In genomic region chr13:86567119-86567518, GRCh38 we compare ENCODE assay signal across 16 cellular contexts.
DNase-seq lines count a peak whose midpoint lies in the region; ATAC-seq, FAIRE-seq and TF ChIP-seq lines count a peak whose summit lies in the region.
"Had no signal": no experiment of that assay in that cellular context is flagged by ENCODE, and none has a peak within 500 bp of the region (broad histone marks: within the 10 kb centered on the region; RNA-seq: fewer than 3 reads in every experiment).

No MANE protein-coding gene starts in this region.

- H3K4me1 ChIP-seq in PC-3 (ENCODE audit: insufficient read depth, low read length): peaks cover 42% of the 10 kb centered on the region

- H3K27me3 Mint-ChIP-seq in activated T-helper 1 cell treated with anti-CD3 and anti-CD28 coated beads, Interleukin-12 subunit alpha, Interleukin-12 subunit beta, Interleukin-2, Interleukin-4 antibody, amounts not matched to agents 30 ng/mL and 10 ng/mL and 1 ng/mL, durations not matched to agents 14 hours and 24 hours and 36 hours (ENCODE audit: insufficient read depth): no peaks in the 10 kb centered on the region
- H3K27me3 Mint-ChIP-seq in CD4-positive, alpha-beta T cell: no peaks in the 10 kb centered on the region
- H3K27me3 Mint-ChIP-seq: activated CD4-positive, alpha-beta memory T cell treated with anti-CD3 and anti-CD28 coated beads for 36 hours had no signal

- ATAC-seq in PC-3 (no peak), GM18909 (IDR thresholded peaks at IDR 0.05; ENCODE audit: poor library complexity, unreplicated experiment) (no peak)
- ATAC-seq in CD4-positive, alpha-beta T cell (ENCODE audit: poor library complexity): no peak
- ATAC-seq: stimulated activated naive CD8-positive, alpha-beta T cell treated with anti-CD3 and anti-CD28 coated beads, Interleukin-15, Interleukin-2, amounts not matched to agents 100 U/mL and 50 U/mL, for 24 hours had no signal

- no peaks in the 10 kb centered on the region for H3K36me3 ChIP-seq in H7 (replicated peaks; ENCODE audit: control insufficient read depth, insufficient read depth, low read length)
- H3K36me3 ChIP-seq in PC-3 (ENCODE audit: low read depth, low read length): no peaks in the 10 kb centered on the region
- H3K36me3 ChIP-seq: ovary, SJCRH30 had no signal

- no peaks in the 10 kb centered on the region for H3F3A ChIP-seq in PC-3 (ENCODE audit: low read length, unreplicated experiment)

- TF ChIP-seq CTCF in C4-2B (conservative IDR thresholded peaks at IDR 0.05) (peak; percentile 82), PC-3 (conservative IDR thresholded peaks at IDR 0.05; ENCODE audit: low read depth, low read length) (peak; percentile 45), fibroblast of mammary gland (conservative IDR thresholded peaks at IDR 0.05; ENCODE audit: control insufficient read depth, insufficient read depth, low read depth, low read length) (peak; percentile 13)
- no peak for TF ChIP-seq CTCF in CD4-positive, alpha-beta T cell (IDR thresholded peaks at IDR 0.05)

- BruUV-seq in PC-3 (replicated peaks; lab: Mats Ljungman, UMichigan): no TSS peak

- no peaks in the 10 kb centered on the region for H3K9me3 ChIP-seq in PC-3 (ENCODE audit: low read length)
- H3K9me3 ChIP-seq in CD4-positive, alpha-beta T cell (ENCODE audit: control insufficient read depth, low read length): peaks cover 3% of the 10 kb centered on the region
- H3K9me3 ChIP-seq: ovary, SJCRH30 had no signal

- POLR2A ChIA-PET in PC-3 (lab: Charles Lee; ENCODE audit: unreplicated experiment): no interaction called here
- POLR2A ChIA-PET in CD4-positive, alpha-beta T cell (lab: Charles Lee): no interaction called here

- H3K4me1 Mint-ChIP-seq in activated T-helper 1 cell treated with anti-CD3 and anti-CD28 coated beads, Interleukin-12 subunit alpha, Interleukin-12 subunit beta, Interleukin-2, Interleukin-4 antibody, amounts not matched to agents 30 ng/mL and 10 ng/mL and 1 ng/mL, durations not matched to agents 14 hours and 24 hours and 36 hours (ENCODE audit: low read depth): no peaks in the 10 kb centered on the region
- no peaks in the 10 kb centered on the region for H3K4me1 Mint-ChIP-seq in CD4-positive, alpha-beta T cell (ENCODE audit: low read depth)

- intact Hi-C loops in PC-3 (cut with micrococcal nuclease): loop anchor here (10.0 kb wide), 1 partner anchor 592 kb away; no protein-coding TSS in a partner anchor
- intact Hi-C loops in activated T-helper 1 cell treated with anti-CD3 and anti-CD28 coated beads, Interleukin-12 subunit alpha, Interleukin-12 subunit beta, Interleukin-2, Interleukin-4 antibody, amounts not matched to agents 30 ng/mL and 10 ng/mL and 1 ng/mL, durations not matched to agents 14 hours and 24 hours and 36 hours (cut with micrococcal nuclease): no loop called here
- intact Hi-C loops in CD4-positive, alpha-beta T cell (cut with DNase I, micrococcal nuclease): no loop called here

- no peak overlapping the region for H3K9ac ChIP-seq in PC-3 (ENCODE audit: low read length)

- no peaks in the 10 kb centered on the region for H3K79me2 ChIP-seq in PC-3 (ENCODE audit: low read length)

- TF ChIP-seq POLR2A in H54 (IDR thresholded peaks at IDR 0.05; ENCODE audit: low read depth, low read length): no peak

- no peak for FAIRE-seq in H54 (lab: Jason Lieb, UNC)

- no peak overlapping the region for H3K27ac Mint-ChIP-seq in activated T-helper 1 cell treated with anti-CD3 and anti-CD28 coated beads, Interleukin-12 subunit alpha, Interleukin-12 subunit beta, Interleukin-2, Interleukin-4 antibody, amounts not matched to agents 30 ng/mL and 10 ng/mL and 1 ng/mL, durations not matched to agents 14 hours and 24 hours and 36 hours
- H3K27ac Mint-ChIP-seq in CD4-positive, alpha-beta T cell: no peak overlapping the region
- H3K27ac Mint-ChIP-seq: activated CD4-positive, alpha-beta memory T cell treated with anti-CD3 and anti-CD28 coated beads for 36 hours had no signal

- no peaks in the 10 kb centered on the region for H3K27me3 ChIP-seq in H7 (ENCODE audit: control insufficient read depth, insufficient read depth, low read length)
- H3K27me3 ChIP-seq in PC-3 (ENCODE audit: low read length): no peaks in the 10 kb centered on the region
- H3K27me3 ChIP-seq in CD4-positive, alpha-beta T cell (ENCODE audit: control insufficient read depth, insufficient read depth, low read length): no peaks in the 10 kb centered on the region
- H3K27me3 ChIP-seq: ovary, SJCRH30 had no signal

- no peak overlapping the region for H3K4me3 Mint-ChIP-seq in activated T-helper 1 cell treated with anti-CD3 and anti-CD28 coated beads, Interleukin-12 subunit alpha, Interleukin-12 subunit beta, Interleukin-2, Interleukin-4 antibody, amounts not matched to agents 30 ng/mL and 10 ng/mL and 1 ng/mL, durations not matched to agents 14 hours and 24 hours and 36 hours
- H3K4me3 Mint-ChIP-seq in CD4-positive, alpha-beta T cell: no peak overlapping the region
- H3K4me3 Mint-ChIP-seq: activated CD4-positive, alpha-beta memory T cell treated with anti-CD3 and anti-CD28 coated beads for 36 hours had no signal

- no peaks in the 10 kb centered on the region for H4K20me1 ChIP-seq in PC-3 (ENCODE audit: low read length)

- H3K27ac ChIP-seq in C4-2B (no peak overlapping the region), PC-3 (ENCODE audit: low read length) (no peak overlapping the region)
- no peak overlapping the region for H3K27ac ChIP-seq in CD4-positive, alpha-beta T cell (ENCODE audit: low read depth, low read length)
- H3K27ac ChIP-seq: epithelial cell of prostate, ovary, SJCRH30 had no signal

- H3K36me3 Mint-ChIP-seq in activated T-helper 1 cell treated with anti-CD3 and anti-CD28 coated beads, Interleukin-12 subunit alpha, Interleukin-12 subunit beta, Interleukin-2, Interleukin-4 antibody, amounts not matched to agents 30 ng/mL and 10 ng/mL and 1 ng/mL, durations not matched to agents 14 hours and 24 hours and 36 hours (ENCODE audit: low read depth): no peaks in the 10 kb centered on the region
- no peaks in the 10 kb centered on the region for H3K36me3 Mint-ChIP-seq in CD4-positive, alpha-beta T cell (ENCODE audit: low read depth)
- H3K36me3 Mint-ChIP-seq: activated CD4-positive, alpha-beta memory T cell treated with anti-CD3 and anti-CD28 coated beads for 36 hours had no signal

- H3K4me2 ChIP-seq in PC-3 (ENCODE audit: low read length): no peak overlapping the region

- CTCF ChIA-PET in PC-3 (lab: Charles Lee): no interaction called here
- CTCF ChIA-PET in CD4-positive, alpha-beta T cell (lab: Charles Lee): no interaction called here

- H2AFZ ChIP-seq in PC-3 (ENCODE audit: low read length): no peak overlapping the region

- DNase-seq in H7 (peak; percentile 2), PC-3 (peak; percentile 10), fibroblast of mammary gland (ENCODE audit: low read depth) (no peak), H54 (ENCODE audit: insufficient read length, low spot score) (no peak)
- DNase-seq in activated T-helper 1 cell treated with anti-CD3 and anti-CD28 coated beads, Interleukin-12 subunit alpha, Interleukin-12 subunit beta, Interleukin-2, Interleukin-4 antibody, amounts not matched to agents 30 ng/mL and 10 ng/mL and 1 ng/mL, durations not matched to agents 14 hours and 24 hours and 36 hours (ENCODE audit: low spot score): no peak
- DNase-seq in CD4-positive, alpha-beta T cell: no peak
- DNase-seq: activated CD4-positive, alpha-beta memory T cell treated with anti-CD3 and anti-CD28 coated beads for 36 hours; kidney glomerular epithelial cell; NCI-H2107; NCI-H748 treated with DMSO at 0.1 percent for 48 hours; ovary; SJCRH30; stimulated activated naive CD8-positive, alpha-beta T cell treated with anti-CD3 and anti-CD28 coated beads, Interleukin-15, Interleukin-2, amounts not matched to agents 100 U/mL and 50 U/mL, for 24 hours had no signal

- H3K4me3 ChIP-seq in H7 (ENCODE audit: insufficient read depth, low read depth, low read length) (no peak overlapping the region), PC-3 (ENCODE audit: low read length) (no peak overlapping the region), fibroblast of mammary gland (ENCODE audit: control insufficient read depth, low read depth, low read length) (no peak overlapping the region)
- H3K4me3 ChIP-seq: ovary, SJCRH30 had no signal

- H3K9me3 Mint-ChIP-seq in activated T-helper 1 cell treated with anti-CD3 and anti-CD28 coated beads, Interleukin-12 subunit alpha, Interleukin-12 subunit beta, Interleukin-2, Interleukin-4 antibody, amounts not matched to agents 30 ng/mL and 10 ng/mL and 1 ng/mL, durations not matched to agents 14 hours and 24 hours and 36 hours: peaks cover 6% of the 10 kb centered on the region
- H3K9me3 Mint-ChIP-seq in CD4-positive, alpha-beta T cell: peaks cover 2% of the 10 kb centered on the region

- no peaks in the 10 kb centered on the region for H3K9me2 ChIP-seq in PC-3 (replicated peaks; ENCODE audit: low read length)

Comparison
In these comparisons a context has a peak if more than half of its experiments do, and no peak if none do; other contexts are left out.
1. DNase-seq: peak in H7 (single experiment) and PC-3 (single experiment); none in fibroblast of mammary gland (single experiment), activated T-helper 1 cell treated with anti-CD3 and anti-CD28 coated beads, Interleukin-12 subunit alpha, Interleukin-12 subunit beta, Interleukin-2, Interleukin-4 antibody, amounts not matched to agents 30 ng/mL and 10 ng/mL and 1 ng/mL, durations not matched to agents 14 hours and 24 hours and 36 hours (single experiment), CD4-positive, alpha-beta T cell (0 of 10) and H54 (single experiment).